Comparison of ENCODE assay signal across 2 cellular contexts in genomic region chr1:235018720-235019444, GRCh38.
TF ChIP-seq lines count a peak whose summit lies in the region.

No MANE protein-coding gene starts in this region.

TF ChIP-seq in liver, 16 proteins besides CTCF, POLR2A, EP300 and RAD21 (continued from another document):
- TF ChIP-seq ATF3 (IDR thresholded peaks at IDR 0.05) (no peak), HNF4A (conservative IDR thresholded peaks at IDR 0.05) (peak; percentile 34 to 75), TAF1 (conservative IDR thresholded peaks at IDR 0.05) (no peak), REST (IDR thresholded peaks at IDR 0.05) (no peak), NR2F2 (IDR thresholded peaks at IDR 0.05) (no peak), FOXA2 (IDR thresholded peaks at IDR 0.05) (no peak), JUND (IDR thresholded peaks at IDR 0.05) (no peak), FOXA1 (IDR thresholded peaks at IDR 0.05) (no peak), RXRA (IDR thresholded peaks at IDR 0.05) (peak in 1 of 2 donors; percentile 35), GABPA (IDR thresholded peaks at IDR 0.05 in 1 of 2, conservative IDR thresholded peaks at IDR 0.05 in 1 of 2) (no peak), SP1 (IDR thresholded peaks at IDR 0.05) (no peak), EGR1 (IDR thresholded peaks at IDR 0.05; ENCODE audit: low read depth in 2 of 2) (peak; percentile 92 to 99), YY1 (IDR thresholded peaks at IDR 0.05) (no peak), HNF4G (IDR thresholded peaks at IDR 0.05) (no peak)
- TF ChIP-seq, protein P1, sequence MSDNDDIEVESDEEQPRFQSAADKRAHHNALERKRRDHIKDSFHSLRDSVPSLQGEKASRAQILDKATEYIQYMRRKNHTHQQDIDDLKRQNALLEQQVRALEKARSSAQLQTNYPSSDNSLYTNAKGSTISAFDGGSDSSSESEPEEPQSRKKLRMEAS (IDR thresholded peaks at IDR 0.05), result peak; percentile 69

TF ChIP-seq in HepG2, 621 proteins besides CTCF, POLR2A, EP300 and RAD21 (continued from another document):
- TF ChIP-seq, protein P2, sequence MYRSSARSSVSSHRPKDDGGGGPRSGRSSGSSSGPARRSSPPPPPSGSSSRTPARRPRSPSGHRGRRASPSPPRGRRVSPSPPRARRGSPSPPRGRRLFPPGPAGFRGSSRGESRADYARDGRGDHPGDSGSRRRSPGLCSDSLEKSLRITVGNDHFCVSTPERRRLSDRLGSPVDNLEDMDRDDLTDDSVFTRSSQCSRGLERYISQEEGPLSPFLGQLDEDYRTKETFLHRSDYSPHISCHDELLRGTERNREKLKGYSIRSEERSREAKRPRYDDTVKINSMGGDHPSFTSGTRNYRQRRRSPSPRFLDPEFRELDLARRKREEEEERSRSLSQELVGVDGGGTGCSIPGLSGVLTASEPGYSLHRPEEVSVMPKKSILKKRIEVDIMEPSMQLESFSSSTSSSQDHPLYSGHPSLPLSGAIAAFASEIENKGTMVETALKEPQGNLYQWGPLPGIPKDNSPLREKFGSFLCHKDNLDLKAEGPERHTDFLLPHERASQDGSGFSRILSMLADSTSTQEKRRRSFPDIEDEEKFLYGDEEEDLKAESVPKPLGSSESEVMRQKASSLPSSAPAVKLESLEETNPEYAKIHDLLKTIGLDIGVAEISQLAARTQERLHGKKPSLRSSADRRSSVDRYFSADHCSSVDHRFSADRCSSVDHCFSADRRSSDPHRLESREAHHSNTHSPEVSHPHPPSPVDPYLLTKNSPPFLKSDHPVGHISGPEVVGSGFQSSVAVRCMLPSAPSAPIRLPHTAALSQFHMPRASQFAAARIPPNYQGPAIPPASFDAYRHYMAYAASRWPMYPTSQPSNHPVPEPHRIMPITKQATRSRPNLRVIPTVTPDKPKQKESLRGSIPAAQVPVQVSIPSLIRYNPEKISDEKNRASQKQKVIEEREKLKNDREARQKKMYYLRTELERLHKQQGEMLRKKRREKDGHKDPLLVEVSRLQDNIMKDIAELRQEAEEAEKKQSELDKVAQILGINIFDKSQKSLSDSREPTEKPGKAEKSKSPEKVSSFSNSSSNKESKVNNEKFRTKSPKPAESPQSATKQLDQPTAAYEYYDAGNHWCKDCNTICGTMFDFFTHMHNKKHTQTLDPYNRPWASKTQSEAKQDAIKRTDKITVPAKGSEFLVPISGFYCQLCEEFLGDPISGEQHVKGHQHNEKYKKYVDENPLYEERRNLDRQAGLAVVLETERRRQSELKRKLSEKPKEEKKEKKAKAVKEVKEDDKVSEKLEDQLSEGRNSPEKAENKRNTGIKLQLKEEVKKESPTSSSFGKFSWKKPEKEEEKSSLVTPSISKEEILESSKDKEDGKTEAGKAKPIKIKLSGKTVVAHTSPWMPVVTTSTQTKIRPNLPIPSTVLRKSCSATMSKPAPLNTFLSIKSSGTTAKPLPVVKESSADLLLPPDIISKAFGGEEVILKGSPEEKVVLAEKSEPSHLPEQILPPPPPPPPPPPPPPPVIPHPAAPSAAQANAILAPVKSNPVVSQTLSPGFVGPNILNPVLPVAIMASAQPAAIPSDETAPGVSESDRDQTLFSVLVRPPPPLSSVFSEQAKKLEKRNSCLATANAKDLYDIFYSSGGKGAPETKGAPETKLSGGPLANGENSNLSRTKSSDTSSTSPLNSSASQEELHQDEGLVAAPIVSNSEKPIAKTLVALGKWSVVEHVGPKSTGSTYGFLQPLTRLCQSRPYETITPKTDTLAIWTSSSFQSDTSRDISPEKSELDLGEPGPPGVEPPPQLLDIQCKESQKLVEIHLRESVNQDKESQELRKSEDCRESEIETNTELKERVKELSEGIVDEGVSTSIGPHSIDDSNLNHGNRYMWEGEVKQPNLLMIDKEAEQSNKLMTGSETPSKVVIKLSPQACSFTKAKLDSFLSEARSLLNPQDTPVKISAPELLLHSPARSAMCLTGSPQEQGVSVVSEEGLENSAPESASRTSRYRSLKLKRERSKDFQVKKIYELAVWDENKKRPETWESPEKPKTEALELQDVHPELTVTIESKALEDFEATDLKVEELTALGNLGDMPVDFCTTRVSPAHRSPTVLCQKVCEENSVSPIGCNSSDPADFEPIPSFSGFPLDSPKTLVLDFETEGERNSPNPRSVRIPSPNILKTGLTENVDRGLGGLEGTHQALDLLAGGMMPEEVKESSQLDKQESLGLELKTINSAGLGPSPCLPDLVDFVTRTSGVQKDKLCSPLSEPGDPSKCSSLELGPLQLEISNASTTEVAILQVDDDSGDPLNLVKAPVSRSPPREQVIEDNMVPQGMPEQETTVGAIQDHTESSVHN (CRISPR knock-in tag; IDR thresholded peaks at IDR 0.05), result no peak
- TF ChIP-seq, protein P3, sequence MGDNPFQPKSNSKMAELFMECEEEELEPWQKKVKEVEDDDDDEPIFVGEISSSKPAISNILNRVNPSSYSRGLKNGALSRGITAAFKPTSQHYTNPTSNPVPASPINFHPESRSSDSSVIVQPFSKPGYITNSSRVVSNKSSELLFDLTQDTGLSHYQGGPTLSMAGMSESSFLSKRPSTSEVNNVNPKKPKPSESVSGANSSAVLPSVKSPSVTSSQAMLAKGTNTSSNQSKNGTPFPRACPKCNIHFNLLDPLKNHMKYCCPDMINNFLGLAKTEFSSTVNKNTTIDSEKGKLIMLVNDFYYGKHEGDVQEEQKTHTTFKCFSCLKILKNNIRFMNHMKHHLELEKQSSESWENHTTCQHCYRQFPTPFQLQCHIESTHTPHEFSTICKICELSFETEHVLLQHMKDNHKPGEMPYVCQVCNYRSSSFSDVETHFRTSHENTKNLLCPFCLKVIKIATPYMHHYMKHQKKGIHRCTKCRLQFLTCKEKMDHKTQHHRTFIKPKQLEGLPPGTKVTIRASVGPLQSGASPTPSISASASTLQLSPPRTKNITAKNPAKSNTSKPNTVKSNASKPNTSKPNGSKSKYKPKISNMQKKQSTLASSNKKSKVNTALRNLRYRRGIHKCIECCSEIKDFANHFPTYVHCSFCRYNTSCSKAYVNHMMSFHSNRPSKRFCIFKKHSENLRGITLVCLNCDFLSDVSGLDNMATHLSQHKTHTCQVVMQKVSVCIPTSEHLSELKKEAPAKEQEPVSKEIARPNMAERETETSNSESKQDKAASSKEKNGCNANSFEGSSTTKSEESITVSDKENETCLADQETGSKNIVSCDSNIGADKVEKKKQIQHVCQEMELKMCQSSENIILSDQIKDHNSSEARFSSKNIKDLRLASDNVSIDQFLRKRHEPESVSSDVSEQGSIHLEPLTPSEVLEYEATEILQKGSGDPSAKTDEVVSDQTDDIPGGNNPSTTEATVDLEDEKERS (CRISPR knock-in tag; IDR thresholded peaks at IDR 0.05), result no peak
- TF ChIP-seq SOX6 (IDR thresholded peaks at IDR 0.05) (no peak), SOX6 (CRISPR knock-in tag; IDR thresholded peaks at IDR 0.05) (no peak), ZBTB21 (CRISPR knock-in tag; IDR thresholded peaks at IDR 0.05) (no peak), MED13 (CRISPR knock-in tag; IDR thresholded peaks at IDR 0.05) (no peak), REST (IDR thresholded peaks at IDR 0.05; ENCODE audit: borderline replicate concordance in 1 of 2, low read depth in 1 of 2, low read length in 2 of 2) (no peak), CEBPG (CRISPR knock-in tag; IDR thresholded peaks at IDR 0.05) (no peak), TERF1 (CRISPR knock-in tag; IDR thresholded peaks at IDR 0.05) (no peak), SIN3B (IDR thresholded peaks at IDR 0.05; ENCODE audit: low read length) (no peak), ZNF367 (CRISPR knock-in tag; IDR thresholded peaks at IDR 0.05; ENCODE audit: borderline replicate concordance) (no peak), GATAD1 (CRISPR knock-in tag; IDR thresholded peaks at IDR 0.05) (no peak), ZEB1 (IDR thresholded peaks at IDR 0.05; ENCODE audit: insufficient replicate concordance, low read depth) (no peak), HNF4A (CRISPR knock-in tag; IDR thresholded peaks at IDR 0.05) (no peak)
- TF ChIP-seq, protein P4, sequence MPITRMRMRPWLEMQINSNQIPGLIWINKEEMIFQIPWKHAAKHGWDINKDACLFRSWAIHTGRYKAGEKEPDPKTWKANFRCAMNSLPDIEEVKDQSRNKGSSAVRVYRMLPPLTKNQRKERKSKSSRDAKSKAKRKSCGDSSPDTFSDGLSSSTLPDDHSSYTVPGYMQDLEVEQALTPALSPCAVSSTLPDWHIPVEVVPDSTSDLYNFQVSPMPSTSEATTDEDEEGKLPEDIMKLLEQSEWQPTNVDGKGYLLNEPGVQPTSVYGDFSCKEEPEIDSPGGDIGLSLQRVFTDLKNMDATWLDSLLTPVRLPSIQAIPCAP (CRISPR knock-in tag; IDR thresholded peaks at IDR 0.05; ENCODE audit: low read depth), result no peak
- TF ChIP-seq, protein P5, sequence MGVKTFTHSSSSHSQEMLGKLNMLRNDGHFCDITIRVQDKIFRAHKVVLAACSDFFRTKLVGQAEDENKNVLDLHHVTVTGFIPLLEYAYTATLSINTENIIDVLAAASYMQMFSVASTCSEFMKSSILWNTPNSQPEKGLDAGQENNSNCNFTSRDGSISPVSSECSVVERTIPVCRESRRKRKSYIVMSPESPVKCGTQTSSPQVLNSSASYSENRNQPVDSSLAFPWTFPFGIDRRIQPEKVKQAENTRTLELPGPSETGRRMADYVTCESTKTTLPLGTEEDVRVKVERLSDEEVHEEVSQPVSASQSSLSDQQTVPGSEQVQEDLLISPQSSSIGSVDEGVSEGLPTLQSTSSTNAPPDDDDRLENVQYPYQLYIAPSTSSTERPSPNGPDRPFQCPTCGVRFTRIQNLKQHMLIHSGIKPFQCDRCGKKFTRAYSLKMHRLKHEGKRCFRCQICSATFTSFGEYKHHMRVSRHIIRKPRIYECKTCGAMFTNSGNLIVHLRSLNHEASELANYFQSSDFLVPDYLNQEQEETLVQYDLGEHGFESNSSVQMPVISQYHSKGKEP (CRISPR knock-in tag; IDR thresholded peaks at IDR 0.05), result no peak
- TF ChIP-seq, protein P6, sequence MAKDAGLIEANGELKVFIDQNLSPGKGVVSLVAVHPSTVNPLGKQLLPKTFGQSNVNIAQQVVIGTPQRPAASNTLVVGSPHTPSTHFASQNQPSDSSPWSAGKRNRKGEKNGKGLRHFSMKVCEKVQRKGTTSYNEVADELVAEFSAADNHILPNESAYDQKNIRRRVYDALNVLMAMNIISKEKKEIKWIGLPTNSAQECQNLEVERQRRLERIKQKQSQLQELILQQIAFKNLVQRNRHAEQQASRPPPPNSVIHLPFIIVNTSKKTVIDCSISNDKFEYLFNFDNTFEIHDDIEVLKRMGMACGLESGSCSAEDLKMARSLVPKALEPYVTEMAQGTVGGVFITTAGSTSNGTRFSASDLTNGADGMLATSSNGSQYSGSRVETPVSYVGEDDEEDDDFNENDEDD (CRISPR knock-in tag; IDR thresholded peaks at IDR 0.05; ENCODE audit: borderline replicate concordance), result no peak
- TF ChIP-seq, protein P7, sequence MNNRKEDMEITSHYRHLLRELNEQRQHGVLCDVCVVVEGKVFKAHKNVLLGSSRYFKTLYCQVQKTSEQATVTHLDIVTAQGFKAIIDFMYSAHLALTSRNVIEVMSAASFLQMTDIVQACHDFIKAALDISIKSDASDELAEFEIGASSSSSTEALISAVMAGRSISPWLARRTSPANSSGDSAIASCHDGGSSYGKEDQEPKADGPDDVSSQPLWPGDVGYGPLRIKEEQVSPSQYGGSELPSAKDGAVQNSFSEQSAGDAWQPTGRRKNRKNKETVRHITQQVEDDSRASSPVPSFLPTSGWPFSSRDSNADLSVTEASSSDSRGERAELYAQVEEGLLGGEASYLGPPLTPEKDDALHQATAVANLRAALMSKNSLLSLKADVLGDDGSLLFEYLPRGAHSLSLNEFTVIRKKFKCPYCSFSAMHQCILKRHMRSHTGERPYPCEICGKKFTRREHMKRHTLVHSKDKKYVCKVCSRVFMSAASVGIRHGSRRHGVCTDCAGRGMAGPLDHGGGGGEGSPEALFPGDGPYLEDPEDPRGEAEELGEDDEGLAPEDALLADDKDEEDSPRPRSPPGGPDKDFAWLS (CRISPR knock-in tag; IDR thresholded peaks at IDR 0.05; ENCODE audit: borderline replicate concordance), result no peak
TF ChIP-seq in HepG2: peak in this region for 0.
